In the genomic region with DNA sequence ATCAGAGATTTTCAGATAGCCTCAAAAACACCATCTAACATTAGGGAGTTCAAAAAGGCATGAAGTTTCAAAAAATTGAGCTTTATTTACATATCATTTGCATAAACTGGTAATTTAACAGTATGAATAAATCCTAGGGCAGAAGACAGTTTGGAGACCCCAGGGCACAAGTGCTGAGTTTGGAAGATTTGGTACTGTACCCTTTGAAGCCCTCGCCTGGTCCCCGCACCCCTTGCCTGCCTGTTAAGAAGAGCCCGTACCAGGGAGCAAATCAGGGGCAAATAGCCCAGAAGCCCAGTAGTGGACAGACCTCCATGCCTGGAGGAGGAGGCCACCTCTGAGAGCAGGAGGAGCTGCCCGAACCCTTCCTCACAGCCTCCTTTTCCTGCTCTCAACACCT, we compare ENCODE assay signal across 13 cellular contexts. TPM values are rescaled to one million over a fixed set of nuclear protein-coding genes. Genes with fewer than 3 reads are reported as not detected.
"Had no signal": no experiment of that assay in that cellular context is flagged by ENCODE, and none has a peak within 500 bp of the region (broad histone marks: within the 10 kb centered on the region; RNA-seq: fewer than 3 reads in every experiment).

No MANE protein-coding gene starts in this region.

RNA-seq across cellular contexts. Expression of a gene that starts 24.8 kb away (rescaled TPM):
- total RNA-seq: activated B cell treated with CpG ODN at 0.5 μM for 24 hours; activated CD4-positive, alpha-beta memory T cell treated with anti-CD3 and anti-CD28 coated beads, Interleukin-2, amount 10 ng/mL, durations not matched to agents 7 days and 5 days; activated CD4-positive, alpha-beta T cell treated with anti-CD3 and anti-CD28 coated beads, Interleukin-2, amount 10 ng/mL, durations not matched to agents 7 days and 5 days; activated CD8-positive, alpha-beta memory T cell treated with anti-CD3 and anti-CD28 coated beads, Interleukin-2, amount 10 ng/mL, durations not matched to agents 7 days and 5 days; activated CD8-positive, alpha-beta T cell treated with anti-CD3 and anti-CD28 coated beads, Interleukin-2, amount 10 ng/mL, durations not matched to agents 7 days and 5 days; activated naive CD8-positive, alpha-beta T cell treated with anti-CD3 and anti-CD28 coated beads, Interleukin-2, amount 10 ng/mL, durations not matched to agents 7 days and 5 days; activated T-helper 2 cell treated with anti-CD3 and anti-CD28 coated beads, Interferon-gamma antibody, Interleukin-2, Interleukin-4, amounts not matched to agents 10 μg/mL and 5 μg/mL and 100 μg/mL, durations not matched to agents 14 hours and 24 hours and 36 hours; astrocyte; body of pancreas; breast epithelium; cardiac septum; cerebellum had no signal
- polyA plus RNA-seq: adipose tissue had no signal
